8 cellular contexts compared by ENCODE assay signal in genomic region chr5:135399838-135400542, GRCh38. TPM values are rescaled to one million over a fixed set of nuclear protein-coding genes. Genes with fewer than 3 reads are reported as not detected.
A peak's percentile ranks its signal among the peaks of the same experiment; 100 is the strongest.
DNase-seq lines count a peak whose midpoint lies in the region; ATAC-seq and TF ChIP-seq lines count a peak whose summit lies in the region.

No MANE protein-coding gene starts in this region.

- peak overlapping the region; percentile 85 to 98 (median 96) for H3K27ac Mint-ChIP-seq in naive B cell

- DNase-seq in BJ (ENCODE audit: low read depth), result no peak
- DNase-seq in LNCaP clone FGC (ENCODE audit: low read depth), result no peak
- DNase-seq in caudate nucleus (lab: John Stamatoyannopoulos, UW), result no peak
- DNase-seq in naive B cell, result no peak
- no peak for DNase-seq in effector CD4-positive, alpha-beta T cell
- no peak for DNase-seq in COLO668 (lab: John Stamatoyannopoulos, UW; ENCODE audit: unreplicated experiment)

- no peaks in the 10 kb centered on the region for H3K27me3 Mint-ChIP-seq in naive B cell

- H3K4me1 Mint-ChIP-seq in naive B cell, result peaks cover 25 to 44% (median 41%) of the 10 kb centered on the region in 3 donors

- H3K36me3 Mint-ChIP-seq in naive B cell, result peaks cover 0 to 1% of the 10 kb centered on the region in 2 donors

- ATAC-seq in naive B cell (ENCODE audit: low read depth in 2 of 2) (no peak), GM21528 (IDR thresholded peaks at IDR 0.05; ENCODE audit: low FRiP score, unreplicated experiment) (no peak), GM19035 (IDR thresholded peaks at IDR 0.05; ENCODE audit: unreplicated experiment) (no peak)

- TF ChIP-seq CTCF in BJ (IDR thresholded peaks at IDR 0.05; ENCODE audit: insufficient read depth, low read depth, low read length) (no peak), LNCaP clone FGC (IDR thresholded peaks at IDR 0.05; ENCODE audit: control insufficient read depth, extremely low read depth, insufficient read depth) (no peak)

- peak overlapping the region; percentile 96 for H3K27ac ChIP-seq in caudate nucleus (ENCODE audit: low read depth, low read length)

- peaks cover 0 to 3% (median 0%) of the 10 kb centered on the region in 7 donors for H3K9me3 Mint-ChIP-seq in naive B cell

- CTCF ChIA-PET in BJ (lab: Yijun Ruan, JAX), result no interaction called here

- POLR2A ChIA-PET in BJ (lab: Charles Lee), result no interaction called here

- H3K27me3 ChIP-seq in BJ (ENCODE audit: control insufficient read depth, insufficient read depth, low read length), result no peaks in the 10 kb centered on the region

- H3K4me3 ChIP-seq in BJ (ENCODE audit: low read depth, low read length) (peak overlapping the region; percentile 79), LNCaP clone FGC (ENCODE audit: low read depth, low read length) (peak overlapping the region; percentile 92)

- H3K4me3 Mint-ChIP-seq in naive B cell, result peak overlapping the region; percentile 87 to 94 (median 92)

- H3K36me3 ChIP-seq in BJ (ENCODE audit: control insufficient read depth, insufficient read depth, low read length), result no peaks in the 10 kb centered on the region

RNA-seq across cellular contexts. Expression of gene MACROH2A1, which starts 1.0 kb away (rescaled TPM):
- polyA plus RNA-seq in BJ (2011; rRNA removed) (84.8 and 96.0 TPM in 2 replicates), naive B cell (ENCODE audit: low read depth in 6 of 6) (100 to 1,000 TPM in 5 of 6 donors, 10 to 100 TPM in 1; 85.2 to 170 (median 120) TPM)
- 61.7 and 72.9 TPM in 2 replicates for polyA minus RNA-seq in BJ (2011; rRNA and poly(A)+ RNA removed)

RNA-seq across cellular contexts. Expression of gene DCANP1, which starts 47.2 kb away (rescaled TPM):
- not detected in 2 replicates for polyA plus RNA-seq in BJ (2011; rRNA removed)
- polyA minus RNA-seq in BJ (2011; rRNA and poly(A)+ RNA removed), result not detected in 2 replicates
- not detected for polyA plus RNA-seq in naive B cell (ENCODE audit: low read depth in 6 of 6)

RNA-seq across cellular contexts. Expression of gene TIFAB, which starts 52.2 kb away (rescaled TPM):
- polyA plus RNA-seq in BJ (2011; rRNA removed), result not detected in 2 replicates
- polyA minus RNA-seq in BJ (2011; rRNA and poly(A)+ RNA removed), result not detected in 2 replicates
- polyA plus RNA-seq in naive B cell (ENCODE audit: low read depth in 6 of 6), result not detected
